In the genomic region with DNA sequence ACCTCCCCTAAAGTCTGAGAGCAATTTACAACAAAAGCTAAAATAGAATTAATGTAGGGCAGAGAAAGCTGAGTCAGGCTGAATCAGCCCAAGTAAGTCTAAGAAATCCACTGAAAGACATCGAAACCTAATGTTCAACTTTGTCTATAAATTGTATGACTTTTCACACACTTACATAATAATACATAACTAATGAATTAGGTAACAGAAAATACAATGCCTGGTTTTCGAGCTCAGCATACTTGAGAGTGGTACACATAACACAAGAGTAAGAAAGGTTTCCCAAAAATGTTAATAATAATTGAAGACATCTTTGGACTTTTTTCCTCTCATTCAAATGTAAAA, we compare ENCODE assay signal across 1 cellular context.
A peak's percentile ranks its signal among the peaks of the same experiment; 100 is the strongest.
TF ChIP-seq lines count a peak whose summit lies in the region.

No MANE protein-coding gene starts in this region.

TF ChIP-seq in K562, 482 proteins besides CTCF, POLR2A, EP300 and RAD21:
- TF ChIP-seq C11orf30 (IDR thresholded peaks at IDR 0.05; ENCODE audit: low read depth) (peak; percentile 22; the same call in 1 of the 2 replicates), KAT8 (IDR thresholded peaks at IDR 0.05; ENCODE audit: low read depth) (no peak)
